Comparison of ENCODE assay signal across 8 cellular contexts in the genomic region with DNA sequence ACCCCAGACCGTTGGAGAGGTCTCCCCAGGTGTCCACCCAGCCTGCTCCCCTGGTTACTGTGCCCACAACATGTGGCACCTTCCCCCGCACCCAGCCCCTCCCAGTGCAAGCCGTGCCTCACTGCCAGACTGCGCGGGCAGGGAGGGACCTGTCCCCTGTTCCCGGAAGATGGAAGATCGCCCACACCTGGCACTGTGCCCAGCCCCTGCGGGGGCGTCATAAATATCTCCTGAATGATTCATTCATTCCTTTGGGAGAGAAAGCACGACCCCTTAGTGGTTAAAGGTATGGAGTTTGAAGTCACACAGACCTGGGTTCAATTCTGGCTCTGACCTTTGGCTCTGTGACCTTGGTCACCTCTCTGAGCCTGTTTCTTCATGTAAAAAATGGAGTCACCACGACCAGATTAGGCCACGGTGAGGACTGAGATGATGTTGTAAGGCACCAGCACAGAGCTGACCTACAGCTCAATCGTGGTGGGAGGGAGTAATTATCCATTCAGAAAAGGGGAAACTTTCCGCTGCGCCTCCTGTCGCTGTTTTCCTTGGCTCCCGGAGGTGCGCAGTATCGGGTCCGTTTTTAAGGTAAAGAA. TPM values are rescaled to one million over a fixed set of nuclear protein-coding genes. Genes with fewer than 3 reads are reported as not detected.
DNase-seq lines count a peak whose midpoint lies in the region; ATAC-seq and TF ChIP-seq lines count a peak whose summit lies in the region.

No MANE protein-coding gene starts in this region.

- TF ChIP-seq CTCF in dorsolateral prefrontal cortex (IDR thresholded peaks at IDR 0.05 in 54 of 56, conservative IDR thresholded peaks at IDR 0.05 in 2 of 56; ENCODE audit: low read depth in 1 of 56, partially characterized antibody in 56 of 56) (no peak), nephron progenitor cell (IDR thresholded peaks at IDR 0.05) (no peak)

- no peak for ATAC-seq in GM21786 (IDR thresholded peaks at IDR 0.05; ENCODE audit: unreplicated experiment)

- peak overlapping the region in 47 of 59 donors; percentile 1 to 90 (median 61) for H3K27ac ChIP-seq in dorsolateral prefrontal cortex

- H3K4me3 Mint-ChIP-seq in nephron progenitor cell, result peak overlapping the region; percentile 78
- no peak overlapping the region for H3K4me3 Mint-ChIP-seq in activated T-helper 1 cell treated with anti-CD3 and anti-CD28 coated beads, Interleukin-12 subunit alpha, Interleukin-12 subunit beta, Interleukin-2, Interleukin-4 antibody, amounts not matched to agents 30 ng/mL and 10 ng/mL and 1 ng/mL, durations not matched to agents 14 hours and 24 hours and 36 hours

- peaks cover 5% of the 10 kb centered on the region for H3K9me3 Mint-ChIP-seq in nephron progenitor cell
- H3K9me3 Mint-ChIP-seq in activated T-helper 1 cell treated with anti-CD3 and anti-CD28 coated beads, Interleukin-12 subunit alpha, Interleukin-12 subunit beta, Interleukin-2, Interleukin-4 antibody, amounts not matched to agents 30 ng/mL and 10 ng/mL and 1 ng/mL, durations not matched to agents 14 hours and 24 hours and 36 hours, result no peaks in the 10 kb centered on the region

- peak; percentile 75 for DNase-seq in COR-L47 (lab: John Stamatoyannopoulos, UW)
- DNase-seq in NCI-H1694 treated with DMSO at 0.1 percent for 48 hours (lab: John Stamatoyannopoulos, UW), result peak; percentile 32
- peak in 9 of 10 donors; percentile 39 to 85 (median 69) for DNase-seq in dorsolateral prefrontal cortex
- no peak for DNase-seq in nephron progenitor cell
- no peak for DNase-seq in activated T-helper 1 cell treated with anti-CD3 and anti-CD28 coated beads, Interleukin-12 subunit alpha, Interleukin-12 subunit beta, Interleukin-2, Interleukin-4 antibody, amounts not matched to agents 30 ng/mL and 10 ng/mL and 1 ng/mL, durations not matched to agents 14 hours and 24 hours and 36 hours (ENCODE audit: low spot score)
- no peak for DNase-seq in Kasumi-1 (lab: John Stamatoyannopoulos, UW)
- no peak for DNase-seq in stimulated activated CD4-positive, alpha-beta T cell treated with anti-CD3 and anti-CD28 coated beads, Interleukin-15, amount 100 ng/mL, for 24 hours

- H3K27me3 Mint-ChIP-seq in nephron progenitor cell (ENCODE audit: low read depth, poor library complexity), result peaks cover 79% of the 10 kb centered on the region
- peaks cover 60% of the 10 kb centered on the region for H3K27me3 Mint-ChIP-seq in activated T-helper 1 cell treated with anti-CD3 and anti-CD28 coated beads, Interleukin-12 subunit alpha, Interleukin-12 subunit beta, Interleukin-2, Interleukin-4 antibody, amounts not matched to agents 30 ng/mL and 10 ng/mL and 1 ng/mL, durations not matched to agents 14 hours and 24 hours and 36 hours (ENCODE audit: insufficient read depth)

- peaks cover 0 to 5% (median 0%) of the 10 kb centered on the region in 45 donors for H3K27me3 ChIP-seq in dorsolateral prefrontal cortex

- H3K4me3 ChIP-seq in dorsolateral prefrontal cortex, result peak overlapping the region; percentile 21 to 74 (median 59)

- intact Hi-C loops in dorsolateral prefrontal cortex (cut with DNase I), result no loop called here
- intact Hi-C loops in activated T-helper 1 cell treated with anti-CD3 and anti-CD28 coated beads, Interleukin-12 subunit alpha, Interleukin-12 subunit beta, Interleukin-2, Interleukin-4 antibody, amounts not matched to agents 30 ng/mL and 10 ng/mL and 1 ng/mL, durations not matched to agents 14 hours and 24 hours and 36 hours (cut with micrococcal nuclease), result no loop called here

- H3K36me3 Mint-ChIP-seq in nephron progenitor cell (ENCODE audit: low read depth), result no peaks in the 10 kb centered on the region
- H3K36me3 Mint-ChIP-seq in activated T-helper 1 cell treated with anti-CD3 and anti-CD28 coated beads, Interleukin-12 subunit alpha, Interleukin-12 subunit beta, Interleukin-2, Interleukin-4 antibody, amounts not matched to agents 30 ng/mL and 10 ng/mL and 1 ng/mL, durations not matched to agents 14 hours and 24 hours and 36 hours (ENCODE audit: low read depth), result no peaks in the 10 kb centered on the region

- H3K27ac Mint-ChIP-seq in nephron progenitor cell, result no peak overlapping the region
- no peak overlapping the region for H3K27ac Mint-ChIP-seq in activated T-helper 1 cell treated with anti-CD3 and anti-CD28 coated beads, Interleukin-12 subunit alpha, Interleukin-12 subunit beta, Interleukin-2, Interleukin-4 antibody, amounts not matched to agents 30 ng/mL and 10 ng/mL and 1 ng/mL, durations not matched to agents 14 hours and 24 hours and 36 hours

- H3K4me1 Mint-ChIP-seq in nephron progenitor cell, result peaks cover 5% of the 10 kb centered on the region
- H3K4me1 Mint-ChIP-seq in activated T-helper 1 cell treated with anti-CD3 and anti-CD28 coated beads, Interleukin-12 subunit alpha, Interleukin-12 subunit beta, Interleukin-2, Interleukin-4 antibody, amounts not matched to agents 30 ng/mL and 10 ng/mL and 1 ng/mL, durations not matched to agents 14 hours and 24 hours and 36 hours (ENCODE audit: low read depth), result peaks cover 12% of the 10 kb centered on the region

RNA-seq across cellular contexts. Expression of gene SYT12, which starts 0.5 kb away (rescaled TPM):
- 10 to 100 TPM in 119 of 120 experiments, 1 to 10 TPM in 1; 9.8 to 66.2 (median 35.2) TPM for total RNA-seq in dorsolateral prefrontal cortex
- total RNA-seq in activated T-helper 1 cell treated with anti-CD3 and anti-CD28 coated beads, Interleukin-12 subunit alpha, Interleukin-12 subunit beta, Interleukin-2, Interleukin-4 antibody, amounts not matched to agents 30 ng/mL and 10 ng/mL and 1 ng/mL, durations not matched to agents 14 hours and 24 hours and 36 hours, result not detected in 2 replicates

RNA-seq across cellular contexts. Expression of gene RHOD, which starts 34.2 kb away (rescaled TPM):
- total RNA-seq in dorsolateral prefrontal cortex, result 1 to 10 TPM in 65 of 120 experiments, under 1 TPM in 38, not detected in 17; 0.31 to 5.2 (median 1.2) TPM
- 0.39 and 0.44 TPM in 2 replicates for total RNA-seq in activated T-helper 1 cell treated with anti-CD3 and anti-CD28 coated beads, Interleukin-12 subunit alpha, Interleukin-12 subunit beta, Interleukin-2, Interleukin-4 antibody, amounts not matched to agents 30 ng/mL and 10 ng/mL and 1 ng/mL, durations not matched to agents 14 hours and 24 hours and 36 hours

RNA-seq across cellular contexts. Expression of gene C11orf86, which starts 47.3 kb away (rescaled TPM):
- not detected for total RNA-seq in dorsolateral prefrontal cortex
- total RNA-seq in activated T-helper 1 cell treated with anti-CD3 and anti-CD28 coated beads, Interleukin-12 subunit alpha, Interleukin-12 subunit beta, Interleukin-2, Interleukin-4 antibody, amounts not matched to agents 30 ng/mL and 10 ng/mL and 1 ng/mL, durations not matched to agents 14 hours and 24 hours and 36 hours, result not detected in 2 replicates

Comparison
In these comparisons a context has a peak if more than half of its experiments do, and no peak if none do; other contexts are left out.
1. DNase-seq: peak in COR-L47 (single experiment), NCI-H1694 treated with DMSO at 0.1 percent for 48 hours (single experiment) and dorsolateral prefrontal cortex (9 of 10); none in nephron progenitor cell (single experiment), activated T-helper 1 cell treated with anti-CD3 and anti-CD28 coated beads, Interleukin-12 subunit alpha, Interleukin-12 subunit beta, Interleukin-2, Interleukin-4 antibody, amounts not matched to agents 30 ng/mL and 10 ng/mL and 1 ng/mL, durations not matched to agents 14 hours and 24 hours and 36 hours (single experiment), Kasumi-1 (0 of 2) and stimulated activated CD4-positive, alpha-beta T cell treated with anti-CD3 and anti-CD28 coated beads, Interleukin-15, amount 100 ng/mL, for 24 hours (single experiment).
2. RNA of gene SYT12, which starts 0.5 kb away (total RNA-seq): 9.8 to 66.2 TPM in dorsolateral prefrontal cortex; not detected in activated T-helper 1 cell treated with anti-CD3 and anti-CD28 coated beads, Interleukin-12 subunit alpha, Interleukin-12 subunit beta, Interleukin-2, Interleukin-4 antibody, amounts not matched to agents 30 ng/mL and 10 ng/mL and 1 ng/mL, durations not matched to agents 14 hours and 24 hours and 36 hours; every median in the first group is over 10 times any median in the second.